ENCODE assay signal across 25 cellular contexts in genomic region chr9:112265391-112265790, GRCh38.
"Had no signal": no experiment of that assay in that cellular context is flagged by ENCODE, and none has a peak within 500 bp of the region (broad histone marks: within the 10 kb centered on the region; RNA-seq: fewer than 3 reads in every experiment).

No MANE protein-coding gene starts in this region.

- H3K4me3 Mint-ChIP-seq: dendritic cell treated with granulocyte-macrophage colony-stimulating factor and Interleukin-4, amounts not matched to agents 40 ng/mL and 50 ng/mL, for 4 days; effector memory CD8-positive, alpha-beta T cell; endodermal cell; mesothelial cell of epicardium had no signal

- DNase-seq: colonic mucosa; cortex of kidney; effector CD8-positive, alpha-beta T cell; effector memory CD8-positive, alpha-beta T cell; endodermal cell; erythroblast; esophagus squamous epithelium; foreskin fibroblast; heart left ventricle; hypothalamus; left cardiac atrium; left lung; left ventricle myocardium superior; lower lobe of right lung; mesenchymal stem cell; mucosa of descending colon had no signal

- H3K9me3 Mint-ChIP-seq: dendritic cell treated with granulocyte-macrophage colony-stimulating factor and Interleukin-4, amounts not matched to agents 40 ng/mL and 50 ng/mL, for 4 days; effector memory CD8-positive, alpha-beta T cell; endodermal cell had no signal

- H3K27me3 ChIP-seq: colonic mucosa, esophagus squamous epithelium, gastroesophageal sphincter, heart left ventricle, hepatocyte, left lung had no signal

- H3K27ac Mint-ChIP-seq: dendritic cell treated with granulocyte-macrophage colony-stimulating factor and Interleukin-4, amounts not matched to agents 40 ng/mL and 50 ng/mL, for 4 days; effector memory CD8-positive, alpha-beta T cell; endodermal cell; mesothelial cell of epicardium had no signal

- H3K4me1 ChIP-seq: colonic mucosa, esophagus squamous epithelium, left lung, lower lobe of right lung had no signal

- ATAC-seq: effector memory CD8-positive, alpha-beta T cell; esophagus mucosa; gastroesophageal sphincter; heart left ventricle; left cardiac atrium; left lung; left ventricle myocardium superior; lower lobe of right lung; mucosa of descending colon had no signal

- FAIRE-seq: frontal cortex, islet of Langerhans, keratinocyte had no signal

- H3K27ac ChIP-seq: colonic mucosa, epithelial cell of prostate, esophagus squamous epithelium, gastroesophageal sphincter, heart left ventricle, hepatocyte, left lung, lower lobe of right lung had no signal

- H3K27me3 Mint-ChIP-seq: dendritic cell treated with granulocyte-macrophage colony-stimulating factor and Interleukin-4, amounts not matched to agents 40 ng/mL and 50 ng/mL, for 4 days; effector memory CD8-positive, alpha-beta T cell had no signal
